In the genomic region with DNA sequence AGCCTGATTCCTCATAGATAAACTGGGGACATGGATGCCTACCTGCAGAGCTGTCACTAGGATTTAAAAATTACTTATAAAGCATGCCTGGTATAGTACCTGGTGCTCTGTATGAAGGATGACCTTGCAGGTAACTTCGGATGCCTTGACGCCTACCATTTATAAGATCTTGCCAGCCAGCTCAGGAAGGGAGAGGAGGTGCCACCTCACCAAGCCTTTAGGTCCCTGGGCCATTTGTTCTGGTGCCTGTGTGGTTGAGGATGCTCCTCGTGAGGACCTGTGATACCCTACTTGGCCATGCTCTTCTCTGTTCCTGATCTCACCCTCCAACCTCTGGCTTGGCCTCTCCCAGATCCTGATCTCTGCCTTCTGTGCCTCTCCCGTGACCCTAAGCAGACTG, we compare ENCODE assay signal across 37 cellular contexts.
"Had no signal": no experiment of that assay in that cellular context is flagged by ENCODE, and none has a peak within 500 bp of the region (broad histone marks: within the 10 kb centered on the region; RNA-seq: fewer than 3 reads in every experiment).

No MANE protein-coding gene starts in this region.

- H3K27me3 ChIP-seq: ascending aorta, cardiac muscle cell had no signal

- H3K4me1 ChIP-seq: ascending aorta had no signal

- H3K9me3 Mint-ChIP-seq: activated CD4-positive, alpha-beta memory T cell treated with anti-CD3 and anti-CD28 coated beads, Interleukin-2, amount 10 ng/mL, durations not matched to agents 7 days and 5 days; T-helper 1 cell treated with Interleukin-12 subunit alpha and Interleukin-12 subunit beta and Interleukin-4 antibody, amounts not matched to agents 30 μg/mL and 1 μg/mL, for 36 hours had no signal

- H3K36me3 Mint-ChIP-seq: activated CD8-positive, alpha-beta memory T cell treated with anti-CD3 and anti-CD28 coated beads, Interleukin-2, amount 10 ng/mL, durations not matched to agents 7 days and 5 days; activated naive CD4-positive, alpha-beta T cell treated with anti-CD3 and anti-CD28 coated beads, Interleukin-2, amount 10 ng/mL, durations not matched to agents 7 days and 5 days; activated naive CD4-positive, alpha-beta T cell treated with anti-CD3 and anti-CD28 coated beads, Interleukin-2, amount 50 U/mL, for 24 hours; activated naive CD8-positive, alpha-beta T cell; activated naive CD8-positive, alpha-beta T cell treated with anti-CD3 and anti-CD28 coated beads, Interleukin-2, amount 10 ng/mL, durations not matched to agents 7 days and 5 days; brain had no signal

- H3K9me3 ChIP-seq: ascending aorta had no signal

- DNase-seq: activated CD4-positive, alpha-beta memory T cell treated with anti-CD3 and anti-CD28 coated beads, Interleukin-2, amount 10 ng/mL, durations not matched to agents 7 days and 5 days; activated CD4-positive, alpha-beta T cell treated with anti-CD3 and anti-CD28 coated beads for 1 hour; activated CD4-positive, alpha-beta T cell treated with anti-CD3 and anti-CD28 coated beads for 36 hours; activated CD4-positive, alpha-beta T cell treated with anti-CD3 and anti-CD28 coated beads for 48 hours; activated CD4-positive, alpha-beta T cell treated with anti-CD3 and anti-CD28 coated beads, Interleukin-2, amount 10 ng/mL, durations not matched to agents 7 days and 5 days; activated CD4-positive, alpha-beta T cell treated with anti-CD3 and anti-CD28 coated beads, Interleukin-2, amount 50 U/mL, for 48 hours; activated CD4-positive, CD25-positive, alpha-beta regulatory T cell; activated CD8-positive, alpha-beta memory T cell treated with anti-CD3 and anti-CD28 coated beads for 24 hours; activated CD8-positive, alpha-beta memory T cell treated with anti-CD3 and anti-CD28 coated beads, Interleukin-2, amount 10 ng/mL, durations not matched to agents 7 days and 5 days; activated CD8-positive, alpha-beta memory T cell treated with anti-CD3 and anti-CD28 coated beads, Interleukin-2, amount 50 U/mL, for 48 hours; activated CD8-positive, alpha-beta T cell treated with anti-CD3 and anti-CD28 coated beads, Interleukin-2, amount 10 ng/mL, durations not matched to agents 7 days and 5 days; activated effector memory CD4-positive, alpha-beta T cell treated with Interleukin-2 at 50 U/mL for 16 hours; activated gamma-delta T cell; activated naive CD4-positive, alpha-beta T cell treated with anti-CD3 and anti-CD28 coated beads, Interleukin-2, amount 10 ng/mL, durations not matched to agents 7 days and 5 days; activated naive CD4-positive, alpha-beta T cell treated with Interleukin-2 at 50 U/mL for 16 hours; activated naive CD8-positive, alpha-beta T cell treated with anti-CD3 and anti-CD28 coated beads, Interleukin-2, amount 10 ng/mL, durations not matched to agents 7 days and 5 days; activated naive CD8-positive, alpha-beta T cell treated with anti-CD3 and anti-CD28 coated beads, Interleukin-2, amount 50 U/mL, for 24 hours; activated T-cell treated with anti-CD3 and anti-CD28 coated beads, Interleukin-2, amount 50 U/mL, for 24 hours; activated T-cell treated with anti-CD3 and anti-CD28 coated beads, Interleukin-2, amount 50 U/mL, for 48 hours; amygdala; anterior cingulate cortex; caudate nucleus; cerebellar nuclear complex; T-helper 1 cell; T-helper 2 cell; T-helper 9 cell had no signal

- H3K4me3 ChIP-seq: ascending aorta, cardiac muscle cell had no signal

- H3K27me3 Mint-ChIP-seq: activated CD4-positive, alpha-beta T cell treated with anti-CD3 and anti-CD28 coated beads, Interleukin-2, amount 10 ng/mL, durations not matched to agents 7 days and 5 days; activated CD8-positive, alpha-beta memory T cell treated with anti-CD3 and anti-CD28 coated beads, Interleukin-2, amount 10 ng/mL, durations not matched to agents 7 days and 5 days; activated naive CD8-positive, alpha-beta T cell; activated naive CD8-positive, alpha-beta T cell treated with anti-CD3 and anti-CD28 coated beads, Interleukin-2, amount 50 U/mL, for 24 hours; activated T-cell treated with anti-CD3 and anti-CD28 coated beads, Interleukin-2, amount 50 U/mL, for 24 hours; brain had no signal

- H3K4me3 Mint-ChIP-seq: activated CD4-positive, alpha-beta memory T cell treated with anti-CD3 and anti-CD28 coated beads, Interleukin-2, amount 10 ng/mL, durations not matched to agents 7 days and 5 days; activated CD4-positive, alpha-beta T cell treated with anti-CD3 and anti-CD28 coated beads for 36 hours; activated CD4-positive, alpha-beta T cell treated with anti-CD3 and anti-CD28 coated beads, Interleukin-2, amount 10 ng/mL, durations not matched to agents 7 days and 5 days; activated CD8-positive, alpha-beta memory T cell treated with anti-CD3 and anti-CD28 coated beads, Interleukin-2, amount 10 ng/mL, durations not matched to agents 7 days and 5 days; activated CD8-positive, alpha-beta T cell treated with anti-CD3 and anti-CD28 coated beads, Interleukin-2, amount 10 ng/mL, durations not matched to agents 7 days and 5 days; activated naive CD4-positive, alpha-beta T cell treated with anti-CD3 and anti-CD28 coated beads, Interleukin-2, amount 10 ng/mL, durations not matched to agents 7 days and 5 days; activated naive CD4-positive, alpha-beta T cell treated with anti-CD3 and anti-CD28 coated beads, Interleukin-2, amount 50 U/mL, for 24 hours; activated naive CD8-positive, alpha-beta T cell; activated naive CD8-positive, alpha-beta T cell treated with anti-CD3 and anti-CD28 coated beads, Interleukin-2, amount 10 ng/mL, durations not matched to agents 7 days and 5 days; activated naive CD8-positive, alpha-beta T cell treated with anti-CD3 and anti-CD28 coated beads, Interleukin-2, amount 50 U/mL, for 24 hours; activated T-cell treated with anti-CD3 and anti-CD28 coated beads, Interleukin-2, amount 50 U/mL, for 24 hours; brain; T-helper 1 cell treated with Interleukin-12 subunit alpha and Interleukin-12 subunit beta and Interleukin-4 antibody, amounts not matched to agents 30 μg/mL and 1 μg/mL, for 36 hours; T-helper 2 cell treated with Interferon-gamma antibody and Interleukin-4, amounts not matched to agents 5 μg/mL and 100 μg/mL, for 36 hours; WTC11 had no signal

- H3K27ac Mint-ChIP-seq: activated CD4-positive, alpha-beta memory T cell treated with anti-CD3 and anti-CD28 coated beads, Interleukin-2, amount 10 ng/mL, durations not matched to agents 7 days and 5 days; activated CD4-positive, alpha-beta T cell treated with anti-CD3 and anti-CD28 coated beads for 36 hours; activated CD4-positive, alpha-beta T cell treated with anti-CD3 and anti-CD28 coated beads, Interleukin-2, amount 10 ng/mL, durations not matched to agents 7 days and 5 days; activated CD8-positive, alpha-beta memory T cell treated with anti-CD3 and anti-CD28 coated beads, Interleukin-2, amount 10 ng/mL, durations not matched to agents 7 days and 5 days; activated CD8-positive, alpha-beta T cell treated with anti-CD3 and anti-CD28 coated beads, Interleukin-2, amount 10 ng/mL, durations not matched to agents 7 days and 5 days; activated naive CD4-positive, alpha-beta T cell treated with anti-CD3 and anti-CD28 coated beads, Interleukin-2, amount 10 ng/mL, durations not matched to agents 7 days and 5 days; activated naive CD4-positive, alpha-beta T cell treated with anti-CD3 and anti-CD28 coated beads, Interleukin-2, amount 50 U/mL, for 24 hours; activated naive CD8-positive, alpha-beta T cell; activated naive CD8-positive, alpha-beta T cell treated with anti-CD3 and anti-CD28 coated beads, Interleukin-2, amount 10 ng/mL, durations not matched to agents 7 days and 5 days; activated naive CD8-positive, alpha-beta T cell treated with anti-CD3 and anti-CD28 coated beads, Interleukin-2, amount 50 U/mL, for 24 hours; activated T-cell treated with anti-CD3 and anti-CD28 coated beads, Interleukin-2, amount 50 U/mL, for 24 hours; activated T-helper 2 cell treated with anti-CD3 and anti-CD28 coated beads, Interferon-gamma antibody, Interleukin-2, Interleukin-4, amounts not matched to agents 10 μg/mL and 5 μg/mL and 100 μg/mL, durations not matched to agents 14 hours and 24 hours and 36 hours; T-helper 1 cell treated with Interleukin-12 subunit alpha and Interleukin-12 subunit beta and Interleukin-4 antibody, amounts not matched to agents 30 μg/mL and 1 μg/mL, for 36 hours; T-helper 2 cell treated with Interferon-gamma antibody and Interleukin-4, amounts not matched to agents 5 μg/mL and 100 μg/mL, for 36 hours; WTC11 had no signal

- H3K4me1 Mint-ChIP-seq: activated CD4-positive, alpha-beta memory T cell treated with anti-CD3 and anti-CD28 coated beads, Interleukin-2, amount 10 ng/mL, durations not matched to agents 7 days and 5 days; activated CD4-positive, alpha-beta T cell treated with anti-CD3 and anti-CD28 coated beads for 36 hours; activated CD4-positive, alpha-beta T cell treated with anti-CD3 and anti-CD28 coated beads, Interleukin-2, amount 10 ng/mL, durations not matched to agents 7 days and 5 days; activated CD8-positive, alpha-beta memory T cell treated with anti-CD3 and anti-CD28 coated beads, Interleukin-2, amount 10 ng/mL, durations not matched to agents 7 days and 5 days; activated naive CD4-positive, alpha-beta T cell treated with anti-CD3 and anti-CD28 coated beads, Interleukin-2, amount 10 ng/mL, durations not matched to agents 7 days and 5 days; activated naive CD4-positive, alpha-beta T cell treated with anti-CD3 and anti-CD28 coated beads, Interleukin-2, amount 50 U/mL, for 24 hours; activated naive CD8-positive, alpha-beta T cell treated with anti-CD3 and anti-CD28 coated beads, Interleukin-2, amount 10 ng/mL, durations not matched to agents 7 days and 5 days; activated naive CD8-positive, alpha-beta T cell treated with anti-CD3 and anti-CD28 coated beads, Interleukin-2, amount 50 U/mL, for 24 hours had no signal

- ATAC-seq: activated CD4-positive, alpha-beta T cell treated with anti-CD3 and anti-CD28 coated beads for 36 hours; activated CD4-positive, CD25-positive, alpha-beta regulatory T cell treated with anti-CD3 and anti-CD28 coated beads, Interleukin-2, amount 50 U/mL, for 24 hours; activated CD8-positive, alpha-beta memory T cell treated with anti-CD3 and anti-CD28 coated beads, Interleukin-2, amount 10 ng/mL, durations not matched to agents 7 days and 5 days; activated CD8-positive, alpha-beta T cell treated with anti-CD3 and anti-CD28 coated beads, Interleukin-2, amount 10 ng/mL, durations not matched to agents 7 days and 5 days; activated naive CD8-positive, alpha-beta T cell treated with anti-CD3 and anti-CD28 coated beads, Interleukin-2, amount 50 U/mL, for 24 hours; WTC11 had no signal

- H3K36me3 ChIP-seq: ascending aorta, cardiac muscle cell had no signal

- H3K27ac ChIP-seq: ascending aorta, cardiac muscle cell, VCaP had no signal
